15 cellular contexts compared by ENCODE assay signal in the genomic region with DNA sequence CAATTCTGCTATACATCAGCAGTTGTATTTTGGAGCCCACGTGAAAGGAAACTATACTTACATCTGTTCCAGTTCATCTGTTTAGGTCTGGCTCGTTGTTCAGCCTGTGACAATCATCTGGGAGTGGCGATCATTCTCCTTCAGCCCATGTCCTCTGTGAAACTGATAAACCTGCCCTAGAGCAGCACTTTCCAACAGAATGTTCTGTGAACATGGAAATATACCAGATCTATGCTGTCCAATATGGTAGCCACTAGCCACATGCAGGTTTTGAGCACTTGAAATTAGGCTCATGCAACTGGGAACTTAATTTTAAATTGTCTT. TPM values are rescaled to one million over a fixed set of nuclear protein-coding genes. Genes with fewer than 3 reads are reported as not detected.
A peak's percentile ranks its signal among the peaks of the same experiment; 100 is the strongest.
DNase-seq lines count a peak whose midpoint lies in the region; ATAC-seq lines count a peak whose summit lies in the region.
"Had no signal": no experiment of that assay in that cellular context is flagged by ENCODE, and none has a peak within 500 bp of the region (broad histone marks: within the 10 kb centered on the region; RNA-seq: fewer than 3 reads in every experiment).

No MANE protein-coding gene starts in this region.

- no peaks in the 10 kb centered on the region for H3K27me3 Mint-ChIP-seq in activated CD8-positive, alpha-beta memory T cell treated with anti-CD3 and anti-CD28 coated beads, Interleukin-2, amount 10 ng/mL, durations not matched to agents 7 days and 5 days
- peaks cover 0 to 2% (median 1%) of the 10 kb centered on the region in 3 donors for H3K27me3 Mint-ChIP-seq in immature natural killer cell (ENCODE audit: low read depth in 3 of 3)
- H3K27me3 Mint-ChIP-seq: CD4-positive, alpha-beta T cell had no signal

- no peak for DNase-seq in activated CD8-positive, alpha-beta memory T cell treated with anti-CD3 and anti-CD28 coated beads, Interleukin-2, amount 10 ng/mL, durations not matched to agents 7 days and 5 days
- no peak for DNase-seq in activated CD8-positive, alpha-beta memory T cell treated with anti-CD3 and anti-CD28 coated beads, Interleukin-2, amount 50 U/mL, for 48 hours
- DNase-seq in left colon (no peak), immature natural killer cell (no peak), NCI-H1048 (lab: John Stamatoyannopoulos, UW) (no peak), NCI-H1417 treated with DMSO at 0.1 percent for 48 hours (lab: John Stamatoyannopoulos, UW) (no peak)
- DNase-seq: activated CD4-positive, alpha-beta T cell treated with anti-CD3 and anti-CD28 coated beads, Interleukin-2, amount 50 U/mL, for 1 hour; amygdala; CD4-positive, alpha-beta T cell; stimulated activated naive CD4-positive, alpha-beta T cell treated with Interleukin-2 at 50 U/mL for 16 hours; T-helper 9 cell; uterus had no signal

- no peak overlapping the region for H3K4me3 Mint-ChIP-seq in activated CD8-positive, alpha-beta memory T cell treated with anti-CD3 and anti-CD28 coated beads, Interleukin-2, amount 10 ng/mL, durations not matched to agents 7 days and 5 days
- no peak overlapping the region for H3K4me3 Mint-ChIP-seq in immature natural killer cell
- H3K4me3 Mint-ChIP-seq: CD4-positive, alpha-beta T cell had no signal

- H3K4me1 Mint-ChIP-seq in activated CD8-positive, alpha-beta memory T cell treated with anti-CD3 and anti-CD28 coated beads, Interleukin-2, amount 10 ng/mL, durations not matched to agents 7 days and 5 days = peaks cover 16% of the 10 kb centered on the region
- no peaks in the 10 kb centered on the region for H3K4me1 Mint-ChIP-seq in immature natural killer cell

- intact Hi-C loops in left colon (cut with DNase I, micrococcal nuclease) = loop anchor here in 1 of 2 donors (10.0 kb wide), 1 partner anchor 519 kb away; no protein-coding TSS in a partner anchor

- CTCF ChIA-PET in activated CD8-positive, alpha-beta memory T cell treated with anti-CD3 and anti-CD28 coated beads, Interleukin-2, amount 10 ng/mL, durations not matched to agents 7 days and 5 days (lab: Charles Lee) = interaction anchor here (1.4 kb wide), 1 partner anchor 32 kb away, joined by 3 read pairs; no protein-coding TSS in a partner anchor

- no peaks in the 10 kb centered on the region for H3K9me3 Mint-ChIP-seq in activated CD8-positive, alpha-beta memory T cell treated with anti-CD3 and anti-CD28 coated beads, Interleukin-2, amount 10 ng/mL, durations not matched to agents 7 days and 5 days (ENCODE audit: low read depth)
- no peaks in the 10 kb centered on the region for H3K9me3 Mint-ChIP-seq in immature natural killer cell
- H3K9me3 Mint-ChIP-seq: CD4-positive, alpha-beta T cell had no signal

- peaks cover 3% of the 10 kb centered on the region for H3K36me3 Mint-ChIP-seq in activated CD8-positive, alpha-beta memory T cell treated with anti-CD3 and anti-CD28 coated beads, Interleukin-2, amount 10 ng/mL, durations not matched to agents 7 days and 5 days
- H3K36me3 Mint-ChIP-seq in immature natural killer cell = peaks cover 5 to 17% (median 6%) of the 10 kb centered on the region in 3 donors

- ATAC-seq in activated CD8-positive, alpha-beta memory T cell treated with anti-CD3 and anti-CD28 coated beads, Interleukin-2, amount 10 ng/mL, durations not matched to agents 7 days and 5 days = no peak
- peak; percentile 29 for ATAC-seq in GM21528 (IDR thresholded peaks at IDR 0.05; ENCODE audit: low FRiP score, unreplicated experiment)
- ATAC-seq in HG03066 (IDR thresholded peaks at IDR 0.05; ENCODE audit: low read depth, unreplicated experiment) = peak; percentile 22
- peak; percentile 58 for ATAC-seq in left colon
- ATAC-seq: A549 had no signal

- peak overlapping the region; percentile 44 for H3K27ac Mint-ChIP-seq in activated CD8-positive, alpha-beta memory T cell treated with anti-CD3 and anti-CD28 coated beads, Interleukin-2, amount 10 ng/mL, durations not matched to agents 7 days and 5 days
- H3K27ac Mint-ChIP-seq in immature natural killer cell = no peak overlapping the region
- H3K27ac Mint-ChIP-seq: CD4-positive, alpha-beta T cell had no signal

RNA-seq across cellular contexts. Expression of a gene that starts 24.5 kb away (rescaled TPM):
- total RNA-seq in activated CD8-positive, alpha-beta memory T cell treated with anti-CD3 and anti-CD28 coated beads, Interleukin-2, amount 10 ng/mL, durations not matched to agents 7 days and 5 days = 10 to 100 TPM; 19.0 to 22.1 TPM
- total RNA-seq in left colon = 10 to 100 TPM; 39.9 to 44.8 TPM
- polyA plus RNA-seq in immature natural killer cell = 10 to 100 TPM; 26.9 to 44.3 (median 34.7) TPM

RNA-seq across cellular contexts. Expression of a gene that starts 45.2 kb away (rescaled TPM):
- total RNA-seq in activated CD8-positive, alpha-beta memory T cell treated with anti-CD3 and anti-CD28 coated beads, Interleukin-2, amount 10 ng/mL, durations not matched to agents 7 days and 5 days = 10 to 100 TPM in 1 of 2 experiments, 1 to 10 TPM in 1; 8.0 to 11.2 TPM
- 10 to 100 TPM; 27.0 to 28.7 TPM for total RNA-seq in left colon
- polyA plus RNA-seq in immature natural killer cell = 10 to 100 TPM; 19.5 to 23.1 (median 20.2) TPM
